Comparison of ENCODE assay signal across 11 cellular contexts in the genomic region with DNA sequence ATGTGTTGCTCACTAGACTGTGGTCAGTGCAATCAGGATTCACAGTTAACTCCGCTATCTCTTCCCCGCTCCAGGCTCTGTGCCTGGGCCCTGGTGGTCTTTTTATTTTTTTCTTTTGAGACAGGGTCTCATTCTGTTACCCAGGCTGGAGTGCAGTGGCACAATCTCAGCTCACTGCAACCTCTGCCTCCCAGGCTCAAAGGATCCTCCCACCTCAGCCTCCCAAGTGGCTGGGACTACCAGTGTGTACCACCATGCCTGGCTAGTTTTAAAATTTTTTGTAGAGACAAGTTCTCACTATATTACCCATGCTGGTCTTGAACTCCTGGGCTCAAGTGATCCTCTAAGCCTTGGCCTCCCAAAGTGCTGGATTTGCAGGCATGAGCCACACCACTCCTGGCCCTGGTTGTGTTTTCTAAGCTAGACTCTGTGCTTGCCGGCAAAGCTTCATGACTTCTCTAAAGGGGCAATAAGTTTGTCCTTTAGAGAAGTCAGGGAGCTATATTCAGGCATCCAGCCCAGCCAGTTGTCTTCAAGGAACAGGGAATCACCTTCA. TPM values are rescaled to one million over a fixed set of nuclear protein-coding genes. Genes with fewer than 3 reads are reported as not detected.
DNase-seq lines count a peak whose midpoint lies in the region; ATAC-seq and TF ChIP-seq lines count a peak whose summit lies in the region.
"Had no signal": no experiment of that assay in that cellular context is flagged by ENCODE, and none has a peak within 500 bp of the region (broad histone marks: within the 10 kb centered on the region; RNA-seq: fewer than 3 reads in every experiment).

No MANE protein-coding gene starts in this region.

- H3K27ac Mint-ChIP-seq in T-helper 1 cell treated with Interleukin-12 subunit alpha and Interleukin-12 subunit beta and Interleukin-4 antibody, amounts not matched to agents 30 μg/mL and 1 μg/mL, for 36 hours: peak overlapping the region; percentile 89
- H3K27ac Mint-ChIP-seq in WTC11: no peak overlapping the region

- peaks cover 35% of the 10 kb centered on the region for H3K36me3 Mint-ChIP-seq in T-helper 1 cell treated with Interleukin-12 subunit alpha and Interleukin-12 subunit beta and Interleukin-4 antibody, amounts not matched to agents 30 μg/mL and 1 μg/mL, for 36 hours (ENCODE audit: low read depth)
- H3K36me3 Mint-ChIP-seq in WTC11: no peaks in the 10 kb centered on the region

- WGBS in stomach, 5 donors: 60 to 72% (median 67%) methylated on average over 3 of the region's 3 CpGs

- peak overlapping the region; percentile 92 for H3K4me3 Mint-ChIP-seq in T-helper 1 cell treated with Interleukin-12 subunit alpha and Interleukin-12 subunit beta and Interleukin-4 antibody, amounts not matched to agents 30 μg/mL and 1 μg/mL, for 36 hours
- H3K4me3 Mint-ChIP-seq in WTC11: peak overlapping the region; percentile 24; the same call in 1 of the 2 replicates

- no peak for ATAC-seq in WTC11

- no peak for TF ChIP-seq EP300 in stomach (IDR thresholded peaks at IDR 0.05)

- H3K27me3 ChIP-seq in layer of hippocampus (ENCODE audit: control insufficient read depth, insufficient read depth, low read length): peaks cover 8% of the 10 kb centered on the region
- peaks cover 0 to 18% (median 4%) of the 10 kb centered on the region in 3 donors for H3K27me3 ChIP-seq in stomach

- peak overlapping the region; percentile 30 for H3K27ac ChIP-seq in layer of hippocampus (ENCODE audit: low read depth, low read length)
- H3K27ac ChIP-seq in stomach: peak overlapping the region; percentile 52 to 94 (median 88)
- H3K27ac ChIP-seq: 22Rv1 had no signal

- H3K9me3 ChIP-seq in stomach: no peaks in the 10 kb centered on the region

- H3K36me3 ChIP-seq in stomach: no peaks in the 10 kb centered on the region

- no peak for TF ChIP-seq POLR2A in stomach (IDR thresholded peaks at IDR 0.05)

- POLR2A ChIA-PET in WTC11 (lab: Charles Lee): no interaction called here

- CTCF ChIA-PET in WTC11 (lab: Charles Lee): interaction anchor here (1.5 kb wide), 1 partner anchor 78 kb away, joined by 5 read pairs; the partner anchor contains the start of gene CREG1

- H3K9me3 Mint-ChIP-seq in T-helper 1 cell treated with Interleukin-12 subunit alpha and Interleukin-12 subunit beta and Interleukin-4 antibody, amounts not matched to agents 30 μg/mL and 1 μg/mL, for 36 hours: no peaks in the 10 kb centered on the region
- no peaks in the 10 kb centered on the region for H3K9me3 Mint-ChIP-seq in WTC11

- TF ChIP-seq CTCF in WTC11 (IDR thresholded peaks at IDR 0.05) (no peak), stomach (IDR thresholded peaks at IDR 0.05) (no peak)

- intact Hi-C loops in stomach (cut with DNase I; ENCODE audit: low total_unique reads): no loop called here

- H3K27me3 Mint-ChIP-seq in T-helper 1 cell treated with Interleukin-12 subunit alpha and Interleukin-12 subunit beta and Interleukin-4 antibody, amounts not matched to agents 30 μg/mL and 1 μg/mL, for 36 hours (ENCODE audit: low read depth): no peaks in the 10 kb centered on the region
- peaks cover 89% of the 10 kb centered on the region for H3K27me3 Mint-ChIP-seq in WTC11 (ENCODE audit: low read depth)

- in situ Hi-C loops in ACHN (cut with HindIII; ENCODE audit: low pct_ligation_motif_present, low pct_unique_long_range_greater_than_20kb, low sequenced_read_pairs): no loop called here

- peaks cover 31 to 74% (median 54%) of the 10 kb centered on the region in 4 donors for H3K4me1 ChIP-seq in stomach

- no peak for DNase-seq in T-helper 1 cell
- no peak for DNase-seq in WTC11 (ENCODE audit: low spot score)
- no peak for DNase-seq in stomach
- DNase-seq in foreskin melanocyte: no peak
- no peak for DNase-seq in ureter (ENCODE audit: low spot score)
- DNase-seq in ACHN: no peak
- DNase-seq: glutamatergic neuron, NCI-H2107 had no signal

- peak overlapping the region; percentile 51 to 72 (median 64) for H3K4me3 ChIP-seq in stomach

- H3K4me1 Mint-ChIP-seq in T-helper 1 cell treated with Interleukin-12 subunit alpha and Interleukin-12 subunit beta and Interleukin-4 antibody, amounts not matched to agents 30 μg/mL and 1 μg/mL, for 36 hours (ENCODE audit: low read depth): peaks cover 73% of the 10 kb centered on the region
- H3K4me1 Mint-ChIP-seq in WTC11: peaks cover 45% of the 10 kb centered on the region

TF ChIP-seq in WTC11, 78 proteins besides CTCF, POLR2A, EP300 and RAD21:
- no peak for TF ChIP-seq ZBTB43 (CRISPR knock-in tag; IDR thresholded peaks at IDR 0.05)
- TF ChIP-seq SMAD4 (CRISPR knock-in tag; IDR thresholded peaks at IDR 0.05): no peak
- no peak for TF ChIP-seq RELA (CRISPR knock-in tag; IDR thresholded peaks at IDR 0.05; ENCODE audit: borderline replicate concordance)
- TF ChIP-seq ZNF263 (CRISPR knock-in tag; IDR thresholded peaks at IDR 0.05; ENCODE audit: low read depth): no peak
- TF ChIP-seq NR3C1 (CRISPR knock-in tag; conservative IDR thresholded peaks at IDR 0.05; ENCODE audit: low read depth): no peak
- TF ChIP-seq ZNF219 (CRISPR knock-in tag; IDR thresholded peaks at IDR 0.05; ENCODE audit: borderline replicate concordance): no peak
- TF ChIP-seq E2F1 (CRISPR knock-in tag; IDR thresholded peaks at IDR 0.05): no peak
- no peak for TF ChIP-seq NFE2L1 (CRISPR knock-in tag; IDR thresholded peaks at IDR 0.05)
- no peak for TF ChIP-seq IRF2 (CRISPR knock-in tag; IDR thresholded peaks at IDR 0.05; ENCODE audit: borderline replicate concordance, low read depth)
- TF ChIP-seq ZNF416 (CRISPR knock-in tag; IDR thresholded peaks at IDR 0.05): no peak
- no peak for TF ChIP-seq ARID4B (CRISPR knock-in tag; IDR thresholded peaks at IDR 0.05; ENCODE audit: borderline replicate concordance)
- TF ChIP-seq CREB1 (CRISPR knock-in tag; IDR thresholded peaks at IDR 0.05): no peak
- TF ChIP-seq TP53 (CRISPR knock-in tag; IDR thresholded peaks at IDR 0.05): no peak

RNA-seq across cellular contexts. Expression of gene RCSD1, which starts 1.4 kb away (rescaled TPM):
- 0.23 to 0.71 TPM (median 0.50 TPM) in 3 replicates for total RNA-seq in WTC11 (2021)
- 10 to 100 TPM in 4 of 5 donors, 1 to 10 TPM in 1; 8.2 to 29.0 (median 16.2) TPM for total RNA-seq in stomach
- 10 to 100 TPM in 2 of 3 donors, 1 to 10 TPM in 1; 6.0 to 43.7 (median 23.2) TPM for polyA plus RNA-seq in stomach
- 8.7 TPM for total RNA-seq in ureter
